22 cellular contexts compared by ENCODE assay signal in genomic region chr4:147791341-147791740, GRCh38. TPM values are rescaled to one million over a fixed set of nuclear protein-coding genes. Genes with fewer than 3 reads are reported as not detected.
DNase-seq lines count a peak whose midpoint lies in the region; ATAC-seq, FAIRE-seq and TF ChIP-seq lines count a peak whose summit lies in the region.
"Had no signal": no experiment of that assay in that cellular context is flagged by ENCODE, and none has a peak within 500 bp of the region (broad histone marks: within the 10 kb centered on the region; RNA-seq: fewer than 3 reads in every experiment).

No MANE protein-coding gene starts in this region.

- intact Hi-C loops in heart right ventricle (cut with DNase I) = no loop called here
- intact Hi-C loops in GM12878 (cut with micrococcal nuclease; ENCODE audit: unreplicated experiment) = no loop called here

- no peak for TF ChIP-seq POLR2A in GM12878 (IDR thresholded peaks at IDR 0.05; ENCODE audit: low read depth, low read length)

- no peak overlapping the region for H2AFZ ChIP-seq in GM12878 (ENCODE audit: control insufficient read depth, low read depth, low read length)
- no peak overlapping the region for H2AFZ ChIP-seq in Karpas-422 (ENCODE audit: low read length)
- H2AFZ ChIP-seq: GM23338 had no signal

- RAD21 ChIA-PET in GM12878 (lab: Charles Lee; ENCODE audit: unreplicated experiment) = interaction anchor here (1.1 to 7.2 kb wide), 4 partner anchors 10 to 75 kb away, joined by 3 to 50 read pairs (median 20); partner anchors contain the start of gene ARHGAP10

- H3K27ac ChIP-seq in heart right ventricle = peak overlapping the region in 6 of 10 donors; percentile 13 to 59 (median 41)
- H3K27ac ChIP-seq in right atrium auricular region = peak overlapping the region in 1 of 2 donors; percentile 49
- no peak overlapping the region for H3K27ac ChIP-seq in GM12878 (ENCODE audit: control insufficient read depth, insufficient read depth)
- H3K27ac ChIP-seq in Karpas-422 (ENCODE audit: low read length) = no peak overlapping the region
- H3K27ac ChIP-seq: RWPE1 had no signal

- TF ChIP-seq RAD21 in GM12878 (IDR thresholded peaks at IDR 0.05; ENCODE audit: insufficient read depth, low read depth, low read length) = no peak

- H3K4me1 Mint-ChIP-seq in mesothelial cell of epicardium = peaks cover 53% of the 10 kb centered on the region

- no peak overlapping the region for H3K4me3 Mint-ChIP-seq in mesothelial cell of epicardium
- H3K4me3 Mint-ChIP-seq: GM23338, H9, HFFc6 had no signal

- no peak for TF ChIP-seq CTCF in heart right ventricle (IDR thresholded peaks at IDR 0.05)
- no peak for TF ChIP-seq CTCF in right atrium auricular region (IDR thresholded peaks at IDR 0.05)
- no peak for TF ChIP-seq CTCF in GM12878 (IDR thresholded peaks at IDR 0.05 in 2 of 3, conservative IDR thresholded peaks at IDR 0.05 in 1 of 3; ENCODE audit: control insufficient read depth in 2 of 3, extremely low read depth in 1 of 3, insufficient read depth in 1 of 3, low read depth in 3 of 3, low read length in 3 of 3)
- no peak for TF ChIP-seq CTCF in mesothelial cell of epicardium (IDR thresholded peaks at IDR 0.05; ENCODE audit: unreplicated experiment)

- H3K4me3 ChIP-seq in heart right ventricle (no peak overlapping the region), right atrium auricular region (no peak overlapping the region), GM12878 (no peak overlapping the region), Karpas-422 (ENCODE audit: low read length) (no peak overlapping the region)
- H3K4me3 ChIP-seq: GM23338 had no signal

- no peaks in the 10 kb centered on the region for H3K27me3 Mint-ChIP-seq in mesothelial cell of epicardium (ENCODE audit: low read depth)

- no peak for FAIRE-seq in GM12878 (lab: Jason Lieb, UNC)

- H3K9me3 ChIP-seq in heart right ventricle (no peaks in the 10 kb centered on the region), right atrium auricular region (no peaks in the 10 kb centered on the region), GM12878 (replicated peaks; ENCODE audit: control insufficient read depth, insufficient read depth, low read length) (no peaks in the 10 kb centered on the region), Karpas-422 (ENCODE audit: low read length) (no peaks in the 10 kb centered on the region)
- H3K9me3 ChIP-seq: BE2C had no signal

- in situ Hi-C loops in GM12878 (cut with MboI) = no loop called here

- no peak overlapping the region for H3K4me2 ChIP-seq in GM12878 (ENCODE audit: control insufficient read depth, insufficient read depth)
- H3K4me2 ChIP-seq in Karpas-422 (ENCODE audit: low read depth, low read length, poor library complexity, severe bottlenecking) = no peak overlapping the region
- H3K4me2 ChIP-seq: GM23338 had no signal

- 96 to 99% methylated on average over 17 of the region's 17 CpGs for WGBS in heart right ventricle, 2 donors
- WGBS in GM12878 (ENCODE audit: insufficient coverage, insufficient replicate concordance, low lambda C conversion rate, missing lambda C conversion rate) = 99% methylated on average over 17 of the region's 17 CpGs

- H3K9me2 ChIP-seq in Karpas-422 (replicated peaks; ENCODE audit: insufficient read depth, low read length) = no peaks in the 10 kb centered on the region

- TF ChIP-seq EP300 in GM12878 (IDR thresholded peaks at IDR 0.05; ENCODE audit: borderline replicate concordance in 1 of 2, control insufficient read depth in 1 of 2, low read depth in 2 of 2, low read length in 2 of 2) = no peak

- H3K4me1 ChIP-seq in heart right ventricle = peaks cover 5 to 88% (median 66%) of the 10 kb centered on the region in 9 donors
- H3K4me1 ChIP-seq in right atrium auricular region = peaks cover 0 to 55% of the 10 kb centered on the region in 2 donors
- H3K4me1 ChIP-seq in GM12878 (ENCODE audit: control insufficient read depth, insufficient read depth, low read length) = peaks cover 53% of the 10 kb centered on the region
- no peaks in the 10 kb centered on the region for H3K4me1 ChIP-seq in Karpas-422 (ENCODE audit: low read length)

- no peak for ATAC-seq in heart right ventricle
- ATAC-seq in GM12878 = no peak
- no peak for ATAC-seq in GM21529 (IDR thresholded peaks at IDR 0.05; ENCODE audit: unreplicated experiment)
- ATAC-seq in HG03439 (IDR thresholded peaks at IDR 0.05; ENCODE audit: unreplicated experiment) = no peak
- ATAC-seq: GM23338 had no signal

- peak overlapping the region; percentile 80 for H3K27ac Mint-ChIP-seq in mesothelial cell of epicardium
- H3K27ac Mint-ChIP-seq: GM23338, HFFc6 had no signal

- H3K9ac ChIP-seq in GM12878 (ENCODE audit: control insufficient read depth, insufficient read depth, low read length) = no peak overlapping the region
- no peak overlapping the region for H3K9ac ChIP-seq in Karpas-422 (ENCODE audit: low read length)

- no peak for DNase-seq in heart right ventricle
- DNase-seq in right atrium auricular region (ENCODE audit: low spot score) = no peak
- no peak for DNase-seq in GM12878 (ENCODE audit: low read depth, low spot score)
- DNase-seq in mesothelial cell of epicardium (ENCODE audit: low spot score in 2 of 2, unreplicated experiment in 2 of 2) = no peak
- DNase-seq in Karpas-422 = no peak
- DNase-seq in dermis blood vessel endothelial cell = no peak
- DNase-seq: 8988T, ACHN, BE2C, DMS53, H9, HFFc6, IMR-90, KG1, MM.1S, NCI-H2029, NCI-H526 treated with DMSO at 0.1 percent for 48 hours, SHP77 treated with DMSO at 0.1 percent for 48 hours had no signal

- H3K27me3 ChIP-seq in heart right ventricle (no peaks in the 10 kb centered on the region), right atrium auricular region (no peaks in the 10 kb centered on the region), GM12878 (replicated peaks in 1 of 2; ENCODE audit: control insufficient read depth in 2 of 2, insufficient read depth in 2 of 2, low read length in 1 of 2) (no peaks in the 10 kb centered on the region), Karpas-422 (ENCODE audit: low read length) (no peaks in the 10 kb centered on the region)
- H3K27me3 ChIP-seq: BE2C had no signal

- SMC1A ChIA-PET in GM12878 (lab: Charles Lee; ENCODE audit: uncharacterized antibody, unreplicated experiment) = interaction anchor here (1.0 to 6.0 kb wide), 6 partner anchors 11 to 58 kb away, joined by 3 to 64 read pairs (median 10); partner anchors contain the start of gene ARHGAP10

- no peaks in the 10 kb centered on the region for H3K9me3 Mint-ChIP-seq in mesothelial cell of epicardium
- H3K9me3 Mint-ChIP-seq: GM23338, H9, HFFc6 had no signal

- POLR2A ChIA-PET in GM12878 (lab: Charles Lee) = interaction anchor here (0.6 to 5.0 kb wide), 4 partner anchors 11 to 156 kb away, joined by 4 to 46 read pairs (median 5); no protein-coding TSS in a partner anchor

- H3K79me2 ChIP-seq in GM12878 (ENCODE audit: control insufficient read depth, insufficient read depth, low read length) = peaks cover 83% of the 10 kb centered on the region
- no peaks in the 10 kb centered on the region for H3K79me2 ChIP-seq in Karpas-422 (ENCODE audit: low read length)

- H3K36me3 ChIP-seq in heart right ventricle (no peaks in the 10 kb centered on the region), right atrium auricular region (no peaks in the 10 kb centered on the region), GM12878 (ENCODE audit: control insufficient read depth in 2 of 2, insufficient read depth in 2 of 2, low read length in 1 of 2) (no peaks in the 10 kb centered on the region; a peak in 1 of 4 replicates), Karpas-422 (ENCODE audit: insufficient read depth, low read length) (no peaks in the 10 kb centered on the region)
- H3K36me3 ChIP-seq: BE2C had no signal

- no TSS peak for BruUV-seq in GM12878 (replicated peaks; lab: Mats Ljungman, UMichigan)

- H3K36me3 Mint-ChIP-seq in mesothelial cell of epicardium = no peaks in the 10 kb centered on the region

- CTCF ChIA-PET in GM12878 (lab: Yijun Ruan, JAX) = interaction anchor here (1.3 to 4.7 kb wide), 2 partner anchors 11 to 18 kb away, joined by 3 to 27 read pairs; no protein-coding TSS in a partner anchor

- H4K20me1 ChIP-seq in GM12878 (ENCODE audit: control insufficient read depth, insufficient read depth) (no peaks in the 10 kb centered on the region), Karpas-422 (ENCODE audit: insufficient read depth, low read depth, low read length) (no peaks in the 10 kb centered on the region)

TF ChIP-seq in GM12878, 131 proteins besides CTCF, POLR2A, EP300 and RAD21 (continues in another document):
- no peak for TF ChIP-seq HCFC1 (IDR thresholded peaks at IDR 0.05; ENCODE audit: low read length)

RNA-seq across cellular contexts. Expression of gene ARHGAP10, which starts 59.5 kb away (rescaled TPM):
- total RNA-seq in heart right ventricle = 10 to 100 TPM; 33.9 to 71.1 (median 60.7) TPM
- 10 to 100 TPM; 39.0 to 63.0 TPM for polyA plus RNA-seq in heart right ventricle
- total RNA-seq in right atrium auricular region = 10 to 100 TPM; 36.1 to 43.5 TPM
- total RNA-seq in GM12878 (2013; cell fraction: nucleolus; rRNA removed) = 220 and 233 TPM in 2 replicates
- total RNA-seq in GM12878 (2014; rRNA removed) = 16.2 and 19.8 TPM in 2 replicates
- 20.9 and 23.2 TPM in 2 replicates for total RNA-seq in GM12878 (2014; rRNA removed; fragmentation: Illumina TruSeq; extraction: Trizol)
- 22.6 and 23.4 TPM in 2 replicates for total RNA-seq in GM12878 (2021)
- 17.2 TPM for polyA plus RNA-seq in GM12878 (2011; ENCODE audit: low read depth)
- 9.6 and 13.3 TPM in 2 replicates for polyA plus RNA-seq in GM12878 (2011; rRNA removed)
- 9.3 and 10.7 TPM in 2 replicates for polyA plus RNA-seq in GM12878 (2011; cell fraction: cytosol; rRNA removed)
- 19.6 and 20.4 TPM in 2 replicates for polyA plus RNA-seq in GM12878 (2011; cell fraction: nucleus; rRNA removed)
- polyA plus RNA-seq in GM12878 (2012) = 15.2 and 18.9 TPM in 2 replicates
- polyA plus RNA-seq in GM12878 (2014; fragmentation: Illumina TruSeq; extraction: Trizol) = 17.7 and 18.2 TPM in 2 replicates
- 1 to 10 TPM; 1.3 to 4.5 TPM for polyA plus RNA-seq in GM12878 (2014; fragmentation: Nextera tagmentation; extraction: Ambion mirVana)
- 14.2 and 14.5 TPM in 2 replicates for polyA plus RNA-seq in GM12878 (2014; rRNA removed)
- 10 to 100 TPM; 24.0 to 25.8 TPM for polyA plus RNA-seq in GM12878 (2016; fragmentation: Nextera tagmentation; extraction: Ambion mirVana)
- 21.9 and 25.0 TPM in 2 replicates for polyA minus RNA-seq in GM12878 (2011; rRNA and poly(A)+ RNA removed)
- 6.1 and 7.2 TPM in 2 replicates for polyA minus RNA-seq in GM12878 (2011; cell fraction: cytosol; rRNA and poly(A)+ RNA removed)
- 46.3 and 78.8 TPM in 2 replicates for polyA minus RNA-seq in GM12878 (2011; cell fraction: nucleus; rRNA and poly(A)+ RNA removed)
- 30.5 to 31.3 TPM (median 31.2 TPM) in 3 replicates for total RNA-seq in mesothelial cell of epicardium
- total RNA-seq in Karpas-422 (2014; rRNA removed; shearing (Covaris generic); ENCODE audit: low replicate concordance) = 0.41 TPM in 1 of 2 replicates, not detected in the other
- total RNA-seq in dermis blood vessel endothelial cell = 12.3 and 14.6 TPM in 2 replicates

Comparison
In these comparisons a context has a peak if more than half of its experiments do, and no peak if none do; other contexts are left out.
1. H3K27ac ChIP-seq: peak in heart right ventricle (6 of 10); none in GM12878 (single experiment) and Karpas-422 (single experiment).